Comparison of ENCODE assay signal across 8 cellular contexts in the genomic region with DNA sequence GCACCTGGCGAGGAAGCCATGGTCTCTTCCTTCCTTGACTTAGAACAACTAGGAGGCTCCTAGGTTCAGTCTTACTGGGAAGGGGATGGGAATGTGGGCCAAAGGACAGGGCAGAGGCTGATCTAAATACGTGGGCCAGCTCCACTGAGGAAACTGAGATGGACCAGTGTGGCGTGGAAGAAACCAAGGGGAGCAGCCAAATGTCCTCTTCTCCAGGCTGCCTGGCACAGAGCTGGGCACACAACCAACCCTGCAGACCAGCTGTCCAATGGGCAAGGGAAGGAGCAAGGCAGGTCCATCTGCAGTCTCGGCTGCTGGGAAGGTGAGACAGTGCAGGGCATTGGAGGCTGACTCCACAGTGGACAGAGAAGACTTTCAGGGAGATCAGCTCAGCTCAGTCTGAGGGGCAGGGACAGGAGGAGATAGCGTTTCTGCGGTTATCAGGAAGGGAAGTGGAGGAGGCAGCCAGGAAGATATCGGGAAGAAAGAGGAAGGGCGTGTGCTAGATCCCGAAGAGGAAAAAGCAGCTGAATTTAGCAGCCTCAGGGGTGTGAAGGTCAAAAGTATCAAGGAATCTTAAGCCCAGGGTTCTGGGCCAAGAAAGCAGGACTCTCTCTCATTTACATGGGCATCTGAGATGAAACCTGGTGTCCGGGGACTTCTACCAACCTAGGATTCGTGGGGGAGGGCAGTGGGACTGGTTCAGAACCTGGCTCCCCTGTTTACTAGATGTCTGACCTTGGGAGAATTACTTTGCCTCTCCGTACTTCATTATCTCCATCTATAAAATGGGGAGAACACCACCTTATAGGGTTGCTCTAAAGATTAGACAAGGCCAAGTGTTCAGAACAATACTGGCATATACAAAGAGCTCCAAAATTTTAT. TPM values are rescaled to one million over a fixed set of nuclear protein-coding genes. Genes with fewer than 3 reads are reported as not detected.
A peak's percentile ranks its signal among the peaks of the same experiment; 100 is the strongest.
DNase-seq lines count a peak whose midpoint lies in the region; ATAC-seq lines count a peak whose summit lies in the region.

No MANE protein-coding gene starts in this region.

- no peak for DNase-seq in stimulated activated naive CD8-positive, alpha-beta T cell treated with anti-CD3 and anti-CD28 coated beads, Interleukin-15, amount 100 ng/mL, for 72 hours
- DNase-seq in naive thymus-derived CD8-positive, alpha-beta T cell, result no peak
- DNase-seq in GM19240 (ENCODE audit: insufficient read length, low spot score), result no peak

- no peak overlapping the region for H3K27ac Mint-ChIP-seq in stimulated activated naive CD8-positive, alpha-beta T cell treated with anti-CD3 and anti-CD28 coated beads, Interleukin-15, Interleukin-2, amounts not matched to agents 100 ng/mL and 50 ng/mL, for 24 hours
- H3K27ac Mint-ChIP-seq in stimulated activated naive CD8-positive, alpha-beta T cell treated with anti-CD3 and anti-CD28 coated beads, Interleukin-15, amount 100 ng/mL, for 72 hours, result no peak overlapping the region
- H3K27ac Mint-ChIP-seq in dendritic cell treated with granulocyte-macrophage colony-stimulating factor and Interleukin-4, amounts not matched to agents 40 ng/mL and 50 ng/mL, for 4 days, result peak overlapping the region; percentile 75
- H3K27ac Mint-ChIP-seq in naive thymus-derived CD8-positive, alpha-beta T cell, result peak overlapping the region in 7 of 10 donors; percentile 30 to 81 (median 70)

- H3K36me3 Mint-ChIP-seq in stimulated activated naive CD8-positive, alpha-beta T cell treated with anti-CD3 and anti-CD28 coated beads, Interleukin-15, Interleukin-2, amounts not matched to agents 100 ng/mL and 50 ng/mL, for 24 hours (ENCODE audit: low read depth), result no peaks in the 10 kb centered on the region
- H3K36me3 Mint-ChIP-seq in dendritic cell treated with granulocyte-macrophage colony-stimulating factor and Interleukin-4, amounts not matched to agents 40 ng/mL and 50 ng/mL, for 4 days (ENCODE audit: low read depth), result peaks cover 39% of the 10 kb centered on the region
- peaks cover 0 to 2% (median 2%) of the 10 kb centered on the region in 3 donors for H3K36me3 Mint-ChIP-seq in naive thymus-derived CD8-positive, alpha-beta T cell

- H3K4me3 Mint-ChIP-seq in stimulated activated naive CD8-positive, alpha-beta T cell treated with anti-CD3 and anti-CD28 coated beads, Interleukin-15, Interleukin-2, amounts not matched to agents 100 ng/mL and 50 ng/mL, for 24 hours, result peak overlapping the region; percentile 20
- H3K4me3 Mint-ChIP-seq in stimulated activated naive CD8-positive, alpha-beta T cell treated with anti-CD3 and anti-CD28 coated beads, Interleukin-15, amount 100 ng/mL, for 72 hours, result no peak overlapping the region
- H3K4me3 Mint-ChIP-seq in dendritic cell treated with granulocyte-macrophage colony-stimulating factor and Interleukin-4, amounts not matched to agents 40 ng/mL and 50 ng/mL, for 4 days, result peak overlapping the region; percentile 69
- peak overlapping the region in 9 of 10 donors; percentile 16 to 60 (median 54) for H3K4me3 Mint-ChIP-seq in naive thymus-derived CD8-positive, alpha-beta T cell

- intact Hi-C loops in dendritic cell treated with granulocyte-macrophage colony-stimulating factor and Interleukin-4, amounts not matched to agents 40 ng/mL and 50 ng/mL, for 4 days (cut with micrococcal nuclease), result loop anchor here (5.0 to 10.0 kb wide), 4 partner anchors 64 to 327 kb away; partner anchors contain the start of genes CFAP20, USB1 and ZNF319

- peaks cover 21% of the 10 kb centered on the region for H3K27me3 Mint-ChIP-seq in stimulated activated naive CD8-positive, alpha-beta T cell treated with anti-CD3 and anti-CD28 coated beads, Interleukin-15, Interleukin-2, amounts not matched to agents 100 ng/mL and 50 ng/mL, for 24 hours
- H3K27me3 Mint-ChIP-seq in stimulated activated naive CD8-positive, alpha-beta T cell treated with anti-CD3 and anti-CD28 coated beads, Interleukin-15, amount 100 ng/mL, for 72 hours, result peaks cover 43% of the 10 kb centered on the region
- no peaks in the 10 kb centered on the region for H3K27me3 Mint-ChIP-seq in dendritic cell treated with granulocyte-macrophage colony-stimulating factor and Interleukin-4, amounts not matched to agents 40 ng/mL and 50 ng/mL, for 4 days
- peaks cover 9 to 40% (median 19%) of the 10 kb centered on the region in 5 donors for H3K27me3 Mint-ChIP-seq in naive thymus-derived CD8-positive, alpha-beta T cell

- POLR2A ChIA-PET in naive thymus-derived CD8-positive, alpha-beta T cell (lab: Charles Lee), result interaction anchor here (1.4 kb wide), 1 partner anchor 9 kb away, joined by 3 read pairs; no protein-coding TSS in a partner anchor

- H3K4me1 Mint-ChIP-seq in stimulated activated naive CD8-positive, alpha-beta T cell treated with anti-CD3 and anti-CD28 coated beads, Interleukin-15, Interleukin-2, amounts not matched to agents 100 ng/mL and 50 ng/mL, for 24 hours (ENCODE audit: low read depth), result peaks cover 38% of the 10 kb centered on the region
- peaks cover 43% of the 10 kb centered on the region for H3K4me1 Mint-ChIP-seq in stimulated activated naive CD8-positive, alpha-beta T cell treated with anti-CD3 and anti-CD28 coated beads, Interleukin-15, amount 100 ng/mL, for 72 hours
- H3K4me1 Mint-ChIP-seq in dendritic cell treated with granulocyte-macrophage colony-stimulating factor and Interleukin-4, amounts not matched to agents 40 ng/mL and 50 ng/mL, for 4 days (ENCODE audit: low read depth), result peaks cover 62% of the 10 kb centered on the region
- peaks cover 23 to 36% (median 33%) of the 10 kb centered on the region in 4 donors for H3K4me1 Mint-ChIP-seq in naive thymus-derived CD8-positive, alpha-beta T cell

- H3K9me3 Mint-ChIP-seq in stimulated activated naive CD8-positive, alpha-beta T cell treated with anti-CD3 and anti-CD28 coated beads, Interleukin-15, Interleukin-2, amounts not matched to agents 100 ng/mL and 50 ng/mL, for 24 hours, result no peaks in the 10 kb centered on the region
- H3K9me3 Mint-ChIP-seq in stimulated activated naive CD8-positive, alpha-beta T cell treated with anti-CD3 and anti-CD28 coated beads, Interleukin-15, amount 100 ng/mL, for 72 hours, result no peaks in the 10 kb centered on the region
- no peaks in the 10 kb centered on the region for H3K9me3 Mint-ChIP-seq in dendritic cell treated with granulocyte-macrophage colony-stimulating factor and Interleukin-4, amounts not matched to agents 40 ng/mL and 50 ng/mL, for 4 days
- no peaks in the 10 kb centered on the region for H3K9me3 Mint-ChIP-seq in naive thymus-derived CD8-positive, alpha-beta T cell

- ATAC-seq in stimulated activated naive CD8-positive, alpha-beta T cell treated with anti-CD3 and anti-CD28 coated beads, Interleukin-15, amount 100 ng/mL, for 72 hours, result no peak
- no peak for ATAC-seq in naive thymus-derived CD8-positive, alpha-beta T cell
- no peak for ATAC-seq in HG03159 (IDR thresholded peaks at IDR 0.05; ENCODE audit: unreplicated experiment)
- no peak for ATAC-seq in HG02642 (IDR thresholded peaks at IDR 0.05; ENCODE audit: poor library complexity, unreplicated experiment)
- ATAC-seq in HG03045 (IDR thresholded peaks at IDR 0.05; ENCODE audit: unreplicated experiment), result no peak

RNA-seq across cellular contexts. Expression of gene KIFC3, which starts 1.8 kb away (rescaled TPM):
- total RNA-seq in naive thymus-derived CD8-positive, alpha-beta T cell, result under 1 TPM; 0.36 to 0.44 TPM
- polyA plus RNA-seq in naive thymus-derived CD8-positive, alpha-beta T cell, result under 1 TPM in 1 of 3 donors, not detected in 2; 0.23 TPM

Comparison
In these comparisons a context has a peak if more than half of its experiments do, and no peak if none do; other contexts are left out.
1. H3K4me3 Mint-ChIP-seq: peak in stimulated activated naive CD8-positive, alpha-beta T cell treated with anti-CD3 and anti-CD28 coated beads, Interleukin-15, Interleukin-2, amounts not matched to agents 100 ng/mL and 50 ng/mL, for 24 hours (single experiment), dendritic cell treated with granulocyte-macrophage colony-stimulating factor and Interleukin-4, amounts not matched to agents 40 ng/mL and 50 ng/mL, for 4 days (single experiment) and naive thymus-derived CD8-positive, alpha-beta T cell (9 of 10); none in stimulated activated naive CD8-positive, alpha-beta T cell treated with anti-CD3 and anti-CD28 coated beads, Interleukin-15, amount 100 ng/mL, for 72 hours (0 of 2).
2. H3K27ac Mint-ChIP-seq: peak in dendritic cell treated with granulocyte-macrophage colony-stimulating factor and Interleukin-4, amounts not matched to agents 40 ng/mL and 50 ng/mL, for 4 days (single experiment) and naive thymus-derived CD8-positive, alpha-beta T cell (7 of 10); none in stimulated activated naive CD8-positive, alpha-beta T cell treated with anti-CD3 and anti-CD28 coated beads, Interleukin-15, Interleukin-2, amounts not matched to agents 100 ng/mL and 50 ng/mL, for 24 hours (single experiment) and stimulated activated naive CD8-positive, alpha-beta T cell treated with anti-CD3 and anti-CD28 coated beads, Interleukin-15, amount 100 ng/mL, for 72 hours (0 of 2).